ENCODE assay signal across 13 cellular contexts in the genomic region with DNA sequence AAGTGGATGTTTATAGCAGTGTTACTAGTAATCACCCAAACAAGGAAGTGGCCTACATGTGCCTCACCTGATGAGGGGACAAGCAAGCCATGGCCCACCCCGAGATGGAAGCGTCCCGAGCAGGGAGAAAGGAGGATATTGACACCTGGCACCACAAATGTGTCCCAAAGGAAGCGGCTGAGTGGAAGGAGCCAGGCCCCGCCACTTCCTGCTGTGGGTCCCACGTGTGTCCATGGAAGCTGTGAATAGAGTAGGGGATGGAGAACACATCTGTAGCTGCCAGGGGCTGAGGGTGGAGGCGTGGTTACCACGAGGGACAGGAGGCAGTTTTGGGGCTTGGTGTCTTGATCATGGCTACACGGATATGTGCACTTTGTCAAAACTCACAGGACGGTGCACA.
"Had no signal": no experiment of that assay in that cellular context is flagged by ENCODE, and none has a peak within 500 bp of the region (broad histone marks: within the 10 kb centered on the region; RNA-seq: fewer than 3 reads in every experiment).

No MANE protein-coding gene starts in this region.

- DNase-seq: effector memory CD8-positive, alpha-beta T cell; esophagus squamous epithelium; glutamatergic neuron; naive B cell; sigmoid colon; stimulated activated CD4-positive, alpha-beta T cell treated with anti-CD3 and anti-CD28 coated beads, Interleukin-2, amount 100 ng/mL, for 24 hours; stimulated activated CD4-positive, alpha-beta T cell treated with anti-CD3 and anti-CD28 coated beads, Interleukin-4, amount 100 ng/mL, for 4 hours; stimulated activated naive B cell treated with anti-CD40 and anti-IgM and Interleukin-4, amounts not matched to agents 10 μg/mL and 1 μg/mL and 100 μg/mL, for 72 hours; stimulated activated naive CD8-positive, alpha-beta T cell treated with anti-CD3 and anti-CD28 coated beads, Interleukin-15, amount 100 ng/mL, for 72 hours; testis; upper lobe of right lung had no signal

- H3K9me3 Mint-ChIP-seq: effector memory CD8-positive, alpha-beta T cell; memory B cell; naive B cell; stimulated activated naive B cell treated with anti-CD40 and anti-IgM and Interleukin-4, amounts not matched to agents 10 μg/mL and 1 μg/mL and 100 μg/mL, for 72 hours; stimulated activated naive CD8-positive, alpha-beta T cell treated with anti-CD3 and anti-CD28 coated beads, Interleukin-15, amount 100 ng/mL, for 72 hours had no signal

- ATAC-seq: effector memory CD8-positive, alpha-beta T cell; gastroesophageal sphincter; stimulated activated naive B cell treated with anti-CD40 and anti-IgM and Interleukin-4, amounts not matched to agents 10 μg/mL and 1 μg/mL and 100 μg/mL, for 72 hours; stimulated activated naive CD8-positive, alpha-beta T cell treated with anti-CD3 and anti-CD28 coated beads, Interleukin-15, amount 100 ng/mL, for 72 hours; upper lobe of right lung had no signal

- H3K4me3 Mint-ChIP-seq: effector memory CD8-positive, alpha-beta T cell; memory B cell; stimulated activated naive B cell treated with anti-CD40 and anti-IgM and Interleukin-4, amounts not matched to agents 10 μg/mL and 1 μg/mL and 100 μg/mL, for 72 hours; stimulated activated naive CD8-positive, alpha-beta T cell treated with anti-CD3 and anti-CD28 coated beads, Interleukin-15, amount 100 ng/mL, for 72 hours had no signal

- H3K27me3 Mint-ChIP-seq: stimulated activated naive CD8-positive, alpha-beta T cell treated with anti-CD3 and anti-CD28 coated beads, Interleukin-15, amount 100 ng/mL, for 72 hours had no signal

- H3K36me3 Mint-ChIP-seq: memory B cell; naive B cell; stimulated activated naive B cell treated with anti-CD40 and anti-IgM and Interleukin-4, amounts not matched to agents 10 μg/mL and 1 μg/mL and 100 μg/mL, for 72 hours had no signal

- H3K27ac Mint-ChIP-seq: effector memory CD8-positive, alpha-beta T cell; memory B cell; stimulated activated naive B cell treated with anti-CD40 and anti-IgM and Interleukin-4, amounts not matched to agents 10 μg/mL and 1 μg/mL and 100 μg/mL, for 72 hours had no signal

- H3K4me1 Mint-ChIP-seq: memory B cell; naive B cell; stimulated activated naive B cell treated with anti-CD40 and anti-IgM and Interleukin-4, amounts not matched to agents 10 μg/mL and 1 μg/mL and 100 μg/mL, for 72 hours had no signal
